ENCODE assay signal across 27 cellular contexts in genomic region chr18:48682768-48683167, GRCh38.
"Had no signal": no experiment of that assay in that cellular context is flagged by ENCODE, and none has a peak within 500 bp of the region (broad histone marks: within the 10 kb centered on the region; RNA-seq: fewer than 3 reads in every experiment).

No MANE protein-coding gene starts in this region.

- H3K4me3 Mint-ChIP-seq: activated CD4-positive, alpha-beta T cell treated with anti-CD3 and anti-CD28 coated beads, Interleukin-2, amount 10 ng/mL, durations not matched to agents 24 days and 14 days; activated CD8-positive, alpha-beta T cell treated with anti-CD3 and anti-CD28 coated beads for 36 hours; activated naive CD8-positive, alpha-beta T cell treated with anti-CD3 and anti-CD28 coated beads for 36 hours; activated T-cell treated with anti-CD3 and anti-CD28 coated beads, Interleukin-2, amount 50 U/mL, for 72 hours; activated T-helper 17 cell treated with anti-CD3 and anti-CD28 coated beads, Interleukin-2, amount 50 U/mL, for 72 hours; T-helper 1 cell treated with Interleukin-12 subunit alpha and Interleukin-12 subunit beta and Interleukin-4 antibody, amounts not matched to agents 30 μg/mL and 1 μg/mL, for 36 hours; T-helper 2 cell treated with Interferon-gamma antibody and Interleukin-4, amounts not matched to agents 5 μg/mL and 100 μg/mL, for 36 hours had no signal

- H3K4me1 ChIP-seq: SJCRH30 had no signal

- H3K27me3 Mint-ChIP-seq: activated CD4-positive, alpha-beta T cell treated with anti-CD3 and anti-CD28 coated beads, Interleukin-2, amount 10 ng/mL, durations not matched to agents 24 days and 14 days; activated CD8-positive, alpha-beta T cell treated with anti-CD3 and anti-CD28 coated beads for 36 hours; activated naive CD8-positive, alpha-beta T cell treated with anti-CD3 and anti-CD28 coated beads for 36 hours; activated T-helper 17 cell treated with anti-CD3 and anti-CD28 coated beads, Interleukin-2, amount 50 U/mL, for 72 hours had no signal

- H3K27ac Mint-ChIP-seq: activated CD4-positive, alpha-beta T cell treated with anti-CD3 and anti-CD28 coated beads, Interleukin-2, amount 10 ng/mL, durations not matched to agents 24 days and 14 days; activated CD8-positive, alpha-beta T cell treated with anti-CD3 and anti-CD28 coated beads for 36 hours; activated naive CD8-positive, alpha-beta T cell treated with anti-CD3 and anti-CD28 coated beads for 36 hours; activated T-cell treated with anti-CD3 and anti-CD28 coated beads, Interleukin-2, amount 50 U/mL, for 72 hours; activated T-helper 17 cell treated with anti-CD3 and anti-CD28 coated beads, Interleukin-2, amount 50 U/mL, for 72 hours; T-helper 1 cell treated with Interleukin-12 subunit alpha and Interleukin-12 subunit beta and Interleukin-4 antibody, amounts not matched to agents 30 μg/mL and 1 μg/mL, for 36 hours; T-helper 2 cell treated with Interferon-gamma antibody and Interleukin-4, amounts not matched to agents 5 μg/mL and 100 μg/mL, for 36 hours had no signal

- H3K27ac ChIP-seq: brain microvascular endothelial cell, SJCRH30, SK-N-MC had no signal

- H3K36me3 Mint-ChIP-seq: activated naive CD8-positive, alpha-beta T cell treated with anti-CD3 and anti-CD28 coated beads for 36 hours had no signal

- H3K4me1 Mint-ChIP-seq: activated CD4-positive, alpha-beta T cell treated with anti-CD3 and anti-CD28 coated beads, Interleukin-2, amount 10 ng/mL, durations not matched to agents 24 days and 14 days; activated T-helper 17 cell treated with anti-CD3 and anti-CD28 coated beads, Interleukin-2, amount 50 U/mL, for 72 hours had no signal

- H3K36me3 ChIP-seq: SJCRH30 had no signal

- H3K9me3 ChIP-seq: SJCRH30 had no signal

- ATAC-seq: activated CD8-positive, alpha-beta T cell treated with anti-CD3 and anti-CD28 coated beads for 36 hours; activated T-cell treated with anti-CD3 and anti-CD28 coated beads, Interleukin-2, amount 50 U/mL, for 72 hours; activated T-helper 17 cell treated with anti-CD3 and anti-CD28 coated beads, Interleukin-2, amount 50 U/mL, for 72 hours; Panc1 had no signal

- H3K27me3 ChIP-seq: brain microvascular endothelial cell, SJCRH30 had no signal

- DNase-seq: activated CD4-positive, alpha-beta T cell treated with anti-CD3 and anti-CD28 coated beads, Interleukin-2, amount 10 ng/mL, durations not matched to agents 24 days and 14 days; activated CD4-positive, alpha-beta T cell treated with anti-CD3 and anti-CD28 coated beads, Interleukin-2, amount 50 U/mL, for 4 hours; activated CD8-positive, alpha-beta T cell treated with anti-CD3 and anti-CD28 coated beads for 36 hours; activated effector memory CD4-positive, alpha-beta T cell treated with anti-CD3 and anti-CD28 coated beads, Interleukin-2, amount 50 U/mL, for 16 hours; activated naive CD4-positive, alpha-beta T cell; activated naive CD4-positive, alpha-beta T cell treated with anti-CD3 and anti-CD28 coated beads, Interleukin-2, amount 50 U/mL, for 16 hours; activated naive CD8-positive, alpha-beta T cell treated with anti-CD3 and anti-CD28 coated beads for 36 hours; activated T-cell treated with anti-CD3 and anti-CD28 coated beads, Interleukin-2, amount 50 U/mL, for 1 hour; activated T-cell treated with anti-CD3 and anti-CD28 coated beads, Interleukin-2, amount 50 U/mL, for 72 hours; amniotic stem cell; brain microvascular endothelial cell; Karpas-422; KBM-7; NCI-H1105; NCI-H1417 treated with DMSO at 0.1 percent for 48 hours; NCI-H1694; NCI-H1930; NCI-H2081 treated with DMSO at 0.1 percent for 48 hours; NCI-H345; NCI-H524 treated with DMSO at 0.1 percent for 48 hours; SHP77; SJCRH30 had no signal

- H3K9me3 Mint-ChIP-seq: activated CD4-positive, alpha-beta T cell treated with anti-CD3 and anti-CD28 coated beads, Interleukin-2, amount 10 ng/mL, durations not matched to agents 24 days and 14 days; activated CD8-positive, alpha-beta T cell treated with anti-CD3 and anti-CD28 coated beads for 36 hours; activated naive CD8-positive, alpha-beta T cell treated with anti-CD3 and anti-CD28 coated beads for 36 hours; activated T-cell treated with anti-CD3 and anti-CD28 coated beads, Interleukin-2, amount 50 U/mL, for 72 hours; activated T-helper 17 cell treated with anti-CD3 and anti-CD28 coated beads, Interleukin-2, amount 50 U/mL, for 72 hours; T-helper 1 cell treated with Interleukin-12 subunit alpha and Interleukin-12 subunit beta and Interleukin-4 antibody, amounts not matched to agents 30 μg/mL and 1 μg/mL, for 36 hours; T-helper 2 cell treated with Interferon-gamma antibody and Interleukin-4, amounts not matched to agents 5 μg/mL and 100 μg/mL, for 36 hours had no signal

- H3K4me3 ChIP-seq: SJCRH30, SK-N-MC had no signal
